Comparison of ENCODE assay signal across 22 cellular contexts in the genomic region with DNA sequence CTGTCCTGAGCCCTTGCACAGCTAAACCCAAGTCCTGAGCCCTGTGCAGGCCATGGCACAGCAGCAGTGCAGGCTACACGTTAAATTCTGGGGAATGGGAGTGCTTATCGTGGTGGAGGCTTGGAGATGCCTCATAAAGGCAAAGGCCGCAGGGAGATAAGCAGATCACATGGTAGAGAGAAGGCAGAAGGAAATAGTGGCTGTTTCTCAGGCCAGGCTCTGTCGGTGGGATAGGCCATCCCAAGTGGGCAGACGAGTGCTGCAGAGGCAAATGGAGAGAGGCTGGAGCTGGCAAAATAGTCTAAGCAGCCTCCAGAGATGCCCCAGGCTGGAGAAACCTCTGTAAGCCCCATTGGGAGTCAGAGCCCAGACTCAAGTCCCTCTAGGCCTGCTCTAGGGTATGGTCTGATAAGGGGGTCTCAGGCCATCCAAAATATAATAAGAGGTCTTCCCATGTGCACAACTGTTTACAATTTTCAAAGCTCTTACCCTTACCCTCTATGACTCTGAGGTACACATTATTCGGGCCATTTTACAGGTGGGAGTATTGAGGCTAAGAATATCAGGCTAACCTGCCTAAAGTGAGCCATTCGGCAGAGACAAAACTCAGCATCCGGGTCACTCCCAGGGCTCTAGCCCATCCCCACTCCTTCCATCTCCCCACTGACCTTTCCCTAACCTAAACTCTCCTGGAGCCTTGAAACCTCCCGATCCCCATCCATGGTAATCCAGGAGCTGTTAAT.
"Had no signal": no experiment of that assay in that cellular context is flagged by ENCODE, and none has a peak within 500 bp of the region (broad histone marks: within the 10 kb centered on the region; RNA-seq: fewer than 3 reads in every experiment).

No MANE protein-coding gene starts in this region.

- ATAC-seq: heart right ventricle; natural killer cell; stimulated activated naive CD8-positive, alpha-beta T cell treated with anti-CD3 and anti-CD28 coated beads, Interleukin-15, Interleukin-2, amounts not matched to agents 100 U/mL and 50 U/mL, for 24 hours had no signal

- H3K4me1 ChIP-seq: adrenal gland, breast epithelium, parathyroid adenoma had no signal

- H3K9me3 ChIP-seq: adrenal gland, breast epithelium, esophagus muscularis mucosa, heart right ventricle, tibial artery, vagina had no signal

- H3K27me3 ChIP-seq: adrenal gland, breast epithelium, esophagus muscularis mucosa, heart right ventricle, tibial artery, vagina had no signal

- H3K9me3 Mint-ChIP-seq: natural killer cell had no signal

- H3K27ac ChIP-seq: adrenal gland, breast epithelium, esophagus muscularis mucosa, heart right ventricle, parathyroid adenoma, tibial artery, vagina had no signal

- H3K4me3 ChIP-seq: adrenal gland, breast epithelium, esophagus muscularis mucosa, heart right ventricle, tibial artery, vagina had no signal

- H3K36me3 Mint-ChIP-seq: natural killer cell had no signal

- H3K4me3 Mint-ChIP-seq: natural killer cell had no signal

- H3K27ac Mint-ChIP-seq: natural killer cell had no signal

- H3K36me3 ChIP-seq: adrenal gland, breast epithelium, esophagus muscularis mucosa, heart right ventricle, tibial artery, vagina had no signal

- H3K9ac ChIP-seq: parathyroid adenoma had no signal

- H2AFZ ChIP-seq: parathyroid adenoma had no signal

- DNase-seq: activated CD4-positive, alpha-beta T cell treated with anti-CD3 and anti-CD28 coated beads, Interleukin-2, amount 50 U/mL, for 1 hour; activated CD4-positive, CD25-positive, alpha-beta regulatory T cell treated with anti-CD3 and anti-CD28 coated beads, Interleukin-2, amount 50 U/mL, for 72 hours; activated CD8-positive, alpha-beta memory T cell treated with anti-CD3 and anti-CD28 coated beads for 24 hours; activated CD8-positive, alpha-beta memory T cell treated with anti-CD3 and anti-CD28 coated beads, Interleukin-2, amount 50 U/mL, for 48 hours; activated effector memory CD4-positive, alpha-beta T cell treated with Interleukin-2 at 50 U/mL for 16 hours; activated naive CD4-positive, alpha-beta T cell treated with anti-CD3 and anti-CD28 coated beads, Interleukin-2, amount 50 U/mL, for 16 hours; activated T-cell treated with anti-CD3 and anti-CD28 coated beads, Interleukin-2, amount 50 U/mL, for 48 hours; adrenal gland; cortex of kidney; heart right ventricle; mesendoderm; natural killer cell; stimulated activated CD4-positive, alpha-beta T cell treated with anti-CD3 and anti-CD28 coated beads, Interleukin-12 subunit alpha, Interleukin-12 subunit beta, amount 100 ng/mL, for 4 hours; stimulated activated CD4-positive, alpha-beta T cell treated with anti-CD3 and anti-CD28 coated beads, Interleukin-1b, Interleukin-23, amount 100 ng/mL, for 48 hours; stimulated activated CD8-positive, alpha-beta memory T cell treated with anti-CD3 and anti-CD28 coated beads, Interleukin-4, amount 100 ng/mL, for 48 hours; stimulated activated naive CD8-positive, alpha-beta T cell treated with anti-CD3 and anti-CD28 coated beads, Interleukin-15, Interleukin-2, amounts not matched to agents 100 U/mL and 50 U/mL, for 24 hours; substantia nigra; tibial artery had no signal
